Comparison of ENCODE assay signal across 12 cellular contexts in the genomic region with DNA sequence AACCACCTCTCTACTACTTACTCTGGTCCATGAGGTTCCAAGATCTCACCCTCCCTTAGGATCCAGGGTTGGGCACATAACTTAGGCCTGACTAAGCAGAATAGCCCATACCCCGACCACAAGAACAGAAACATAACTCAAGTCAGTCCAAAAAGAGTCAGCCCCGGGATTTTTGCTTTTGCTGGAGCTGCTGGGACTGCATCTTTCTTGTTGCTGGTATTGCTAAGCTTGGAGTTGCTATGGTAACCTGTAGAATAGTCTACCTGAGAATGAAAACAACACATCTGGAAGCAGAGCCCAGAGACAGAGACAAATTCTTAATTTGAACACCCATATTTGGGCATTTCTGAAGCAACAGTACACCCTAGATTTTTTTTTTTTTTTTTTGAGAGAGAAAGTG. TPM values are rescaled to one million over a fixed set of nuclear protein-coding genes. Genes with fewer than 3 reads are reported as not detected.
A peak's percentile ranks its signal among the peaks of the same experiment; 100 is the strongest.
DNase-seq lines count a peak whose midpoint lies in the region; ATAC-seq, FAIRE-seq and TF ChIP-seq lines count a peak whose summit lies in the region.
"Had no signal": no experiment of that assay in that cellular context is flagged by ENCODE, and none has a peak within 500 bp of the region (broad histone marks: within the 10 kb centered on the region; RNA-seq: fewer than 3 reads in every experiment).

No MANE protein-coding gene starts in this region.

- TF ChIP-seq POLR2A in GM12891 (IDR thresholded peaks at IDR 0.05; ENCODE audit: low read depth, low read length), result no peak

- no peak overlapping the region for H3K4me3 ChIP-seq in foreskin fibroblast (ENCODE audit: low read depth in 1 of 2, low read length in 2 of 2)
- H3K4me3 ChIP-seq: right atrium auricular region, testis had no signal

- ATAC-seq in SK-N-SH treated with all-trans-retinoic acid at 6 μM for 48 hours, result peak; percentile 76

- FAIRE-seq in GM12891 (lab: Jason Lieb, UNC), result no peak

- DNase-seq in AG08395 (ENCODE audit: low spot score) (peak; percentile 86), H4 (ENCODE audit: low spot score) (peak; percentile 69), foreskin fibroblast (peak; percentile 66 to 82), inferior parietal cortex (ENCODE audit: extremely low spot score) (no peak), D341Med (ENCODE audit: low spot score) (no peak), cerebellar cortex (ENCODE audit: low spot score) (no peak), GM12891 (ENCODE audit: insufficient read length, low spot score) (no peak)
- DNase-seq: aorta, DMS153, testis had no signal

- no peak for TF ChIP-seq CTCF in foreskin fibroblast (IDR thresholded peaks at IDR 0.05; ENCODE audit: low read depth, low read length)

TF ChIP-seq in SK-N-SH treated with all-trans-retinoic acid at 6 μM for 48 hours, 23 proteins besides CTCF, POLR2A, EP300 and RAD21:
- TF ChIP-seq ZNF70 (CRISPR knock-in tag; IDR thresholded peaks at IDR 0.05), result no peak
- no peak for TF ChIP-seq TOX (CRISPR knock-in tag; IDR thresholded peaks at IDR 0.05; ENCODE audit: borderline replicate concordance)
- no peak for TF ChIP-seq ZFP3 (CRISPR knock-in tag; IDR thresholded peaks at IDR 0.05)
- no peak for TF ChIP-seq ZNF565 (CRISPR knock-in tag; conservative IDR thresholded peaks at IDR 0.05; ENCODE audit: low read depth)
- no peak for TF ChIP-seq CSRNP3 (CRISPR knock-in tag; IDR thresholded peaks at IDR 0.05)
- no peak for TF ChIP-seq ZNF8 (CRISPR knock-in tag; IDR thresholded peaks at IDR 0.05)
- TF ChIP-seq CSDC2 (CRISPR knock-in tag; IDR thresholded peaks at IDR 0.05), result no peak
- no peak for TF ChIP-seq ZC3H10 (CRISPR knock-in tag; IDR thresholded peaks at IDR 0.05)
- no peak for TF ChIP-seq BACH2 (CRISPR knock-in tag; IDR thresholded peaks at IDR 0.05; ENCODE audit: borderline replicate concordance)
- no peak for TF ChIP-seq ARNTL (CRISPR knock-in tag; IDR thresholded peaks at IDR 0.05; ENCODE audit: borderline replicate concordance, low read depth)
TF ChIP-seq in SK-N-SH treated with all-trans-retinoic acid at 6 μM for 48 hours: peak in this region for 0.

TF ChIP-seq in GM12891, 5 proteins besides CTCF, POLR2A, EP300 and RAD21:
- TF ChIP-seq TAF1 (IDR thresholded peaks at IDR 0.05; ENCODE audit: low read depth, low read length) (no peak), POLR2AphosphoS5 (IDR thresholded peaks at IDR 0.05; ENCODE audit: low read depth, low read length) (no peak), POU2F2 (IDR thresholded peaks at IDR 0.05; ENCODE audit: low read depth, low read length) (no peak), SPI1 (IDR thresholded peaks at IDR 0.05; ENCODE audit: low read depth, low read length) (no peak), PAX5 (IDR thresholded peaks at IDR 0.05; ENCODE audit: insufficient read depth, low read length, severe bottlenecking) (no peak)

RNA-seq across cellular contexts. Expression of gene RUBCN, which starts 6.5 kb away (rescaled TPM):
- total RNA-seq in H4 (2014; rRNA removed; shearing (Covaris generic)), result 6.3 and 7.5 TPM in 2 replicates
- 29.4 TPM for polyA plus RNA-seq in GM12891 (2012; ENCODE audit: low read depth, missing spikeins)

RNA-seq across cellular contexts. Expression of gene FYTTD1, which starts 19.5 kb away (rescaled TPM):
- 35.9 and 53.1 TPM in 2 replicates for total RNA-seq in H4 (2014; rRNA removed; shearing (Covaris generic))
- polyA plus RNA-seq in GM12891 (2012; ENCODE audit: low read depth, missing spikeins), result 34.1 TPM

Comparison
In these comparisons a context has a peak if more than half of its experiments do, and no peak if none do; other contexts are left out.
1. DNase-seq: peak in AG08395 (single experiment), H4 (single experiment) and foreskin fibroblast (2 of 2); none in inferior parietal cortex (single experiment), D341Med (single experiment), cerebellar cortex (single experiment) and GM12891 (single experiment).